16 cellular contexts compared by ENCODE assay signal in genomic region chr17:81489986-81490598, GRCh38. TPM values are rescaled to one million over a fixed set of nuclear protein-coding genes. Genes with fewer than 3 reads are reported as not detected.
A peak's percentile ranks its signal among the peaks of the same experiment; 100 is the strongest.
DNase-seq lines count a peak whose midpoint lies in the region; ATAC-seq, FAIRE-seq and TF ChIP-seq lines count a peak whose summit lies in the region.
"Had no signal": no experiment of that assay in that cellular context is flagged by ENCODE, and none has a peak within 500 bp of the region (broad histone marks: within the 10 kb centered on the region; RNA-seq: fewer than 3 reads in every experiment).

No MANE protein-coding gene starts in this region.

- no peaks in the 10 kb centered on the region for H3K27me3 ChIP-seq in CD8-positive, alpha-beta T cell (ENCODE audit: insufficient read depth, low read length)
- peaks cover 11% of the 10 kb centered on the region for H3K27me3 ChIP-seq in HUES48 (ENCODE audit: control insufficient read depth, insufficient read depth, low read length)
- H3K27me3 ChIP-seq in WERI-Rb-1 (ENCODE audit: insufficient read depth, low read depth, severe bottlenecking) = no peaks in the 10 kb centered on the region
- H3K27me3 ChIP-seq: cardiac muscle cell had no signal

- no peaks in the 10 kb centered on the region for H3K36me3 Mint-ChIP-seq in CD8-positive, alpha-beta T cell
- no peaks in the 10 kb centered on the region for H3K36me3 Mint-ChIP-seq in nephron progenitor cell (ENCODE audit: low read depth)

- no peak for DNase-seq in CD8-positive, alpha-beta T cell
- DNase-seq in caudate nucleus (lab: John Stamatoyannopoulos, UW) = no peak
- no peak for DNase-seq in nephron progenitor cell
- DNase-seq in WERI-Rb-1 = no peak
- DNase-seq in frontal cortex (ENCODE audit: low spot score in 2 of 2) = no peak
- no peak for DNase-seq in stimulated activated CD4-positive, alpha-beta T cell treated with anti-CD3 and anti-CD28 coated beads, Interleukin-4, amount 100 ng/mL, for 1 hour
- DNase-seq: Kasumi-1, kidney glomerular epithelial cell, NCI-H1694, NCI-H510A, stomach had no signal

- peaks cover 6% of the 10 kb centered on the region for H3K4me1 ChIP-seq in CD8-positive, alpha-beta T cell (ENCODE audit: insufficient read depth, low read length)
- peaks cover 18% of the 10 kb centered on the region for H3K4me1 ChIP-seq in HUES48 (ENCODE audit: control insufficient read depth, insufficient read depth, low read length)

- ATAC-seq in CD8-positive, alpha-beta T cell = no peak
- ATAC-seq in GM19467 (IDR thresholded peaks at IDR 0.05; ENCODE audit: unreplicated experiment) = no peak
- ATAC-seq: gastroesophageal sphincter had no signal

- intact Hi-C loops in CD8-positive, alpha-beta T cell (cut with DNase I, micrococcal nuclease) = loop anchor here (2.0 to 10.0 kb wide), 3 partner anchors 23 to 505 kb away; partner anchors contain the start of genes ACTG1 (in 1 of the 2) and BAIAP2 (in 1 of the 2)

- H3K9ac ChIP-seq in HUES48 (ENCODE audit: low read depth, low read length) = no peak overlapping the region; the same call in 1 of the 2 replicates

- peak overlapping the region; percentile 58 for H3K4me3 Mint-ChIP-seq in CD8-positive, alpha-beta T cell
- peak overlapping the region; percentile 74 for H3K4me3 Mint-ChIP-seq in nephron progenitor cell

- FAIRE-seq in frontal cortex (lab: Jason Lieb, UNC) = no peak
- FAIRE-seq: H54 had no signal

- no peaks in the 10 kb centered on the region for H3K9me3 ChIP-seq in CD8-positive, alpha-beta T cell (ENCODE audit: low read length)
- H3K9me3 ChIP-seq in HUES48 (ENCODE audit: control insufficient read depth, insufficient read depth, low read length) = no peaks in the 10 kb centered on the region
- no peaks in the 10 kb centered on the region for H3K9me3 ChIP-seq in WERI-Rb-1 (ENCODE audit: severe bottlenecking)
- H3K9me3 ChIP-seq: gastroesophageal sphincter, stomach had no signal

- CTCF ChIA-PET in CD8-positive, alpha-beta T cell (lab: Charles Lee) = interaction anchor here (0.8 to 1.5 kb wide), 3 partner anchors 191 to 237 kb away, joined by 3 to 4 read pairs (median 3); no protein-coding TSS in a partner anchor

- H3K27ac ChIP-seq in CD8-positive, alpha-beta T cell (ENCODE audit: low read depth, low read length) = no peak overlapping the region
- H3K27ac ChIP-seq in HUES48 (ENCODE audit: low read depth, low read length) (peak overlapping the region; percentile 64), caudate nucleus (ENCODE audit: low read depth, low read length) (peak overlapping the region; percentile 70), WERI-Rb-1 (no peak overlapping the region)
- H3K27ac ChIP-seq: cardiac muscle cell, gastroesophageal sphincter, stomach had no signal

- H3K27ac Mint-ChIP-seq in CD8-positive, alpha-beta T cell = no peak overlapping the region
- no peak overlapping the region for H3K27ac Mint-ChIP-seq in nephron progenitor cell

- TF ChIP-seq CTCF in CD8-positive, alpha-beta T cell (IDR thresholded peaks at IDR 0.05) = no peak
- TF ChIP-seq CTCF in nephron progenitor cell (IDR thresholded peaks at IDR 0.05) = no peak
- TF ChIP-seq CTCF in WERI-Rb-1 (IDR thresholded peaks at IDR 0.05; ENCODE audit: low read depth, low read length) = no peak

- no peaks in the 10 kb centered on the region for H3K9me3 Mint-ChIP-seq in CD8-positive, alpha-beta T cell
- no peaks in the 10 kb centered on the region for H3K9me3 Mint-ChIP-seq in nephron progenitor cell

- no peaks in the 10 kb centered on the region for H3K36me3 ChIP-seq in CD8-positive, alpha-beta T cell (ENCODE audit: insufficient read depth, low read length)
- H3K36me3 ChIP-seq in HUES48 (ENCODE audit: control insufficient read depth, insufficient read depth, low read length) = no peaks in the 10 kb centered on the region
- H3K36me3 ChIP-seq in WERI-Rb-1 = no peaks in the 10 kb centered on the region; the same call in 1 of the 2 replicates
- H3K36me3 ChIP-seq: cardiac muscle cell, gastroesophageal sphincter, stomach had no signal

- H3K4me1 Mint-ChIP-seq in CD8-positive, alpha-beta T cell (ENCODE audit: low read depth) = peaks cover 6% of the 10 kb centered on the region
- peaks cover 56% of the 10 kb centered on the region for H3K4me1 Mint-ChIP-seq in nephron progenitor cell

- POLR2A ChIA-PET in CD8-positive, alpha-beta T cell (lab: Charles Lee) = interaction anchor here (4.3 kb wide), 1 partner anchor 19 kb away, joined by 16 read pairs; no protein-coding TSS in a partner anchor

- peaks cover 4% of the 10 kb centered on the region for H3K27me3 Mint-ChIP-seq in CD8-positive, alpha-beta T cell (ENCODE audit: low read depth)
- peaks cover 13% of the 10 kb centered on the region for H3K27me3 Mint-ChIP-seq in nephron progenitor cell (ENCODE audit: low read depth, poor library complexity)

- no peak overlapping the region for H3K4me3 ChIP-seq in CD8-positive, alpha-beta T cell (ENCODE audit: low read depth, low read length)
- H3K4me3 ChIP-seq in HUES48 (ENCODE audit: low read depth, low read length) (peak overlapping the region; percentile 37; the same call in 1 of the 2 replicates), WERI-Rb-1 (ENCODE audit: low read depth, low read length) (no peak overlapping the region)
- H3K4me3 ChIP-seq: cardiac muscle cell, gastroesophageal sphincter, stomach had no signal

RNA-seq across cellular contexts. Expression of gene ACTG1, which starts 22.5 kb away (rescaled TPM):
- total RNA-seq in CD8-positive, alpha-beta T cell = 1,000 to 10,000 TPM; 1,370 to 1,375 TPM
- 5,358 TPM for total RNA-seq in frontal cortex

RNA-seq across cellular contexts. Expression of gene FSCN2, which starts 38.1 kb away (rescaled TPM):
- under 1 TPM; 0.36 to 0.38 TPM for total RNA-seq in CD8-positive, alpha-beta T cell
- total RNA-seq in frontal cortex = 4.9 TPM

Comparison
In these comparisons a context has a peak if more than half of its experiments do, and no peak if none do; other contexts are left out.
1. H3K27ac ChIP-seq: peak in HUES48 (single experiment) and caudate nucleus (single experiment); none in CD8-positive, alpha-beta T cell (single experiment) and WERI-Rb-1 (single experiment).